Comparison of ENCODE assay signal across 19 cellular contexts in genomic region chr2:148716378-148716777, GRCh38.
DNase-seq lines count a peak whose midpoint lies in the region; ATAC-seq and TF ChIP-seq lines count a peak whose summit lies in the region.
"Had no signal": no experiment of that assay in that cellular context is flagged by ENCODE, and none has a peak within 500 bp of the region (broad histone marks: within the 10 kb centered on the region; RNA-seq: fewer than 3 reads in every experiment).

No MANE protein-coding gene starts in this region.

- H3K9me2 ChIP-seq in SU-DHL-6 (replicated peaks; ENCODE audit: insufficient read depth, low read length) = no peaks in the 10 kb centered on the region

- H3K4me2 ChIP-seq in mammary epithelial cell (ENCODE audit: insufficient read depth, low read depth, low read length) (no peak overlapping the region), SU-DHL-6 (ENCODE audit: low read depth, low read length, poor library complexity, severe bottlenecking) (peak overlapping the region; percentile 5)
- H3K4me2 ChIP-seq: A549 had no signal

- DNase-seq in mammary epithelial cell (peak; percentile 3), breast epithelium (ENCODE audit: low spot score in 2 of 2) (no peak), fibroblast of the aortic adventitia (ENCODE audit: low read depth) (peak; percentile 46), foreskin melanocyte (no peak), esophagus muscularis mucosa (ENCODE audit: extremely low spot score) (no peak), NCI-H748 treated with DMSO at 0.1 percent for 48 hours (lab: John Stamatoyannopoulos, UW) (no peak)
- DNase-seq: DMS79, GDM1, GM23248, NCI-H1092 treated with DMSO at 0.1 percent for 48 hours, NCI-H1694, NCI-H2107, NCI-H446 treated with DMSO at 0.1 percent for 48 hours, NCI-H774, Peyer's patch, Right ventricle myocardium superior had no signal

- dilution Hi-C loops in mammary epithelial cell (cut with HindIII; ENCODE audit: low sequenced_read_pairs) = no loop called here

- H3K9ac ChIP-seq in mammary epithelial cell (ENCODE audit: insufficient read depth, low read length) (no peak overlapping the region), SU-DHL-6 (ENCODE audit: low read length) (no peak overlapping the region)
- H3K9ac ChIP-seq: GM23248 had no signal

- whole genome bisulfite sequencing in mammary epithelial cell (ENCODE audit: low coverage, missing lambda C conversion rate) = 100% methylated on average over 1 of the region's 1 CpG
- WGBS in esophagus muscularis mucosa = 76% methylated on average over 1 of the region's 1 CpG

- H2AFZ ChIP-seq in mammary epithelial cell (ENCODE audit: low read depth, low read length) (no peak overlapping the region), SU-DHL-6 (ENCODE audit: low read depth, low read length, severe bottlenecking) (no peak overlapping the region)
- H2AFZ ChIP-seq: GM23248 had no signal

- TF ChIP-seq CTCF in mammary epithelial cell (conservative IDR thresholded peaks at IDR 0.05 in 1 of 2, IDR thresholded peaks at IDR 0.05 in 1 of 2; ENCODE audit: extremely low read depth in 1 of 2, insufficient read depth in 1 of 2, low read depth in 1 of 2, low read length in 2 of 2) = no peak
- TF ChIP-seq CTCF in breast epithelium (IDR thresholded peaks at IDR 0.05) = no peak
- no peak for TF ChIP-seq CTCF in SU-DHL-6 (IDR thresholded peaks at IDR 0.05; ENCODE audit: insufficient read depth, low read length, poor library complexity, severe bottlenecking)
- no peak for TF ChIP-seq CTCF in fibroblast of the aortic adventitia (IDR thresholded peaks at IDR 0.05; ENCODE audit: insufficient read depth, low read length)
- no peak for TF ChIP-seq CTCF in esophagus muscularis mucosa (IDR thresholded peaks at IDR 0.05)

- CTCF ChIA-PET in mammary epithelial cell (lab: Charles Lee; ENCODE audit: low non-redundant PET) = no interaction called here

- no TSS peak for BruUV-seq in mammary epithelial cell (replicated peaks; lab: Mats Ljungman, UMichigan)

- H3K79me2 ChIP-seq in mammary epithelial cell (ENCODE audit: insufficient read depth, low read length) (peaks cover 88% of the 10 kb centered on the region), SU-DHL-6 (ENCODE audit: insufficient read depth, low read length) (peaks cover 93% of the 10 kb centered on the region)

- intact Hi-C loops in mammary epithelial cell (cut with micrococcal nuclease) (no loop called here), breast epithelium (cut with DNase I; ENCODE audit: low total_unique reads) (no loop called here), esophagus muscularis mucosa (cut with DNase I) (no loop called here)

- H3K27ac ChIP-seq in mammary epithelial cell (ENCODE audit: insufficient read depth, low read depth, low read length) (no peak overlapping the region), breast epithelium (no peak overlapping the region), SU-DHL-6 (ENCODE audit: low read depth, low read length) (no peak overlapping the region), esophagus muscularis mucosa (replicated peaks in 1 of 4) (no peak overlapping the region)
- H3K27ac ChIP-seq: A549, GM23248, Peyer's patch had no signal

- no peaks in the 10 kb centered on the region for H3K4me1 ChIP-seq in mammary epithelial cell (ENCODE audit: insufficient read depth, low read length)
- no peaks in the 10 kb centered on the region for H3K4me1 ChIP-seq in breast epithelium
- H3K4me1 ChIP-seq in esophagus muscularis mucosa = peaks cover 20 to 26% (median 23%) of the 10 kb centered on the region in 4 donors

- no peaks in the 10 kb centered on the region; the same call in 1 of the 2 replicates for H3F3A ChIP-seq in SU-DHL-6 (ENCODE audit: insufficient read depth)

- H3K4me3 ChIP-seq in mammary epithelial cell (replicated peaks in 1 of 3; ENCODE audit: insufficient read depth in 1 of 3, low read depth in 2 of 3, low read length in 3 of 3) = no peak overlapping the region
- no peak overlapping the region for H3K4me3 ChIP-seq in breast epithelium
- H3K4me3 ChIP-seq in SU-DHL-6 (ENCODE audit: insufficient read depth, low read length, poor library complexity, severe bottlenecking) = no peak overlapping the region
- no peak overlapping the region for H3K4me3 ChIP-seq in fibroblast of the aortic adventitia (ENCODE audit: low read depth, low read length)
- H3K4me3 ChIP-seq in esophagus muscularis mucosa = no peak overlapping the region
- H3K4me3 ChIP-seq: A549, GM23248, Peyer's patch had no signal

- H3K27me3 ChIP-seq in mammary epithelial cell (ENCODE audit: insufficient read depth, low read length) (no peaks in the 10 kb centered on the region), breast epithelium (no peaks in the 10 kb centered on the region), SU-DHL-6 (ENCODE audit: low read length) (no peaks in the 10 kb centered on the region), esophagus muscularis mucosa (no peaks in the 10 kb centered on the region)
- H3K27me3 ChIP-seq: Peyer's patch had no signal

- TF ChIP-seq EP300 in esophagus muscularis mucosa (IDR thresholded peaks at IDR 0.05) = no peak

- ATAC-seq in HG03457 (IDR thresholded peaks at IDR 0.05; ENCODE audit: unreplicated experiment) = no peak
- ATAC-seq: A549 had no signal

- no peaks in the 10 kb centered on the region for H4K20me1 ChIP-seq in mammary epithelial cell (ENCODE audit: insufficient read depth, low read length)
- peaks cover 9% of the 10 kb centered on the region; the same call in 1 of the 2 replicates for H4K20me1 ChIP-seq in SU-DHL-6 (ENCODE audit: low read depth, low read length)

- TF ChIP-seq POLR2A in breast epithelium (IDR thresholded peaks at IDR 0.05) = no peak
- no peak for TF ChIP-seq POLR2A in esophagus muscularis mucosa (IDR thresholded peaks at IDR 0.05; ENCODE audit: low read depth)

- in situ Hi-C loops in mammary epithelial cell (cut with MboI; ENCODE audit: low sequenced_read_pairs in 2 of 2) = no loop called here

- no peaks in the 10 kb centered on the region for H3K9me3 ChIP-seq in mammary epithelial cell (replicated peaks; ENCODE audit: insufficient read depth, low read length)
- H3K9me3 ChIP-seq in breast epithelium = no peaks in the 10 kb centered on the region
- no peaks in the 10 kb centered on the region for H3K9me3 ChIP-seq in SU-DHL-6 (ENCODE audit: insufficient read depth, low read length)
- peaks cover 0 to 10% (median 0%) of the 10 kb centered on the region in 4 donors for H3K9me3 ChIP-seq in esophagus muscularis mucosa
- H3K9me3 ChIP-seq: A549, Peyer's patch had no signal

- no peaks in the 10 kb centered on the region for H3K36me3 ChIP-seq in mammary epithelial cell (ENCODE audit: insufficient read depth, low read length)
- no peaks in the 10 kb centered on the region for H3K36me3 ChIP-seq in breast epithelium
- H3K36me3 ChIP-seq in SU-DHL-6 (ENCODE audit: low read length) = no peaks in the 10 kb centered on the region
- H3K36me3 ChIP-seq in esophagus muscularis mucosa = no peaks in the 10 kb centered on the region
- H3K36me3 ChIP-seq: Peyer's patch had no signal

Comparison
In these comparisons a context has a peak if more than half of its experiments do, and no peak if none do; other contexts are left out.
1. DNase-seq: peak in mammary epithelial cell (single experiment) and fibroblast of the aortic adventitia (single experiment); none in breast epithelium (0 of 2), foreskin melanocyte (single experiment), esophagus muscularis mucosa (single experiment) and NCI-H748 treated with DMSO at 0.1 percent for 48 hours (single experiment).